Comparison of ENCODE assay signal across 1 cellular context in genomic region chr15:70936326-70936725, GRCh38.
TF ChIP-seq lines count a peak whose summit lies in the region.

No MANE protein-coding gene starts in this region.

TF ChIP-seq in IMR-90, 13 proteins besides CTCF, POLR2A, EP300 and RAD21:
- TF ChIP-seq RCOR1 (IDR thresholded peaks at IDR 0.05; ENCODE audit: insufficient replicate concordance, low read length) = no peak
- no peak for TF ChIP-seq MXI1 (IDR thresholded peaks at IDR 0.05; ENCODE audit: borderline replicate concordance, low read depth, low read length)
- TF ChIP-seq BHLHE40 (IDR thresholded peaks at IDR 0.05; ENCODE audit: low read depth, low read length) = no peak
- TF ChIP-seq MAFK (IDR thresholded peaks at IDR 0.05; ENCODE audit: low read depth, low read length) = no peak
- no peak for TF ChIP-seq CEBPB (IDR thresholded peaks at IDR 0.05; ENCODE audit: low read depth, low read length)
- TF ChIP-seq RFX5 (IDR thresholded peaks at IDR 0.05; ENCODE audit: low read depth, low read length) = no peak
